8 cellular contexts compared by ENCODE assay signal in the genomic region with DNA sequence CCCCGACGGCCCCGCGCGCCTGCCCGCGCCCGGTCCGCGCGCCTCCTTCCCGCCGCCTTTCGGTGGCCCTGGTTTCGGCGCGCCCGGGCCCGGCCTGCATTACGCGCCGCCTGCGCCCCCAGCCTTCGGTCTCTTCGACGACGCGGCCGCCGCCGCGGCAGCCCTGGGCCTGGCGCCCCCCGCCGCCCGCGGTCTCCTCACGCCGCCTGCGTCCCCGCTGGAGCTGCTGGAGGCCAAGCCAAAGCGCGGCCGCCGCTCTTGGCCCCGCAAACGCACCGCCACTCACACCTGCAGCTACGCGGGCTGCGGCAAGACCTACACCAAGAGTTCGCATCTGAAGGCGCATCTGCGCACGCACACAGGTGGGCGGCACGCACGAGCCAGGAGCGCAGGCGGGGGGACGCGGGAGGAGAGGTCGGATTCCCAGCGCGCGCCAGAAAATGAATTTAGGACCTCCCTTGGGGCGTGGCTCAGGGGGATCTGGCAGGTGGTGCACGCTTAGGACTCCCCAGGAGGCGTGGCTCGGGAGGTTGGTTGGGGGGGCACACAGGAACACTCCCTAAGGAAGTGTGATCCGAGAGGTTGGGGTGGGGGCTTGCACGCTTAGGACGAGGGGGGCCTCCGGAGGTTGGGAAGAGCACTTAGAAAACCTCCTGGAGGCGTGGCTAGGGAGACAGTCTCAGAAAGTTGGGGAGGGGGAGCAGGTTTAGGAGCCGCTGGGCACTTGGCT. TPM values are rescaled to one million over a fixed set of nuclear protein-coding genes. Genes with fewer than 3 reads are reported as not detected.
A peak's percentile ranks its signal among the peaks of the same experiment; 100 is the strongest.
DNase-seq lines count a peak whose midpoint lies in the region; ATAC-seq and TF ChIP-seq lines count a peak whose summit lies in the region.

No MANE protein-coding gene starts in this region.

- H3K36me3 ChIP-seq in OCI-LY1 (ENCODE audit: insufficient read depth, low read length) (no peaks in the 10 kb centered on the region), body of pancreas (replicated peaks in 1 of 2; ENCODE audit: insufficient read depth in 1 of 2, low read depth in 2 of 2) (no peaks in the 10 kb centered on the region)

- no peaks in the 10 kb centered on the region for H3F3A ChIP-seq in OCI-LY1 (ENCODE audit: insufficient read depth, low read length)

- ATAC-seq in body of pancreas = no peak
- ATAC-seq in HG03378 (IDR thresholded peaks at IDR 0.05; ENCODE audit: unreplicated experiment) = no peak
- ATAC-seq in GM21526 (IDR thresholded peaks at IDR 0.05; ENCODE audit: low FRiP score, unreplicated experiment) = no peak
- no peak for ATAC-seq in HG02759 (IDR thresholded peaks at IDR 0.05; ENCODE audit: unreplicated experiment)

- H3K9me3 ChIP-seq in OCI-LY1 (ENCODE audit: low read length) (no peaks in the 10 kb centered on the region), body of pancreas (no peaks in the 10 kb centered on the region)

- H3K9me2 ChIP-seq in OCI-LY1 (ENCODE audit: low read depth, low read length) = no peaks in the 10 kb centered on the region

- intact Hi-C loops in body of pancreas (cut with DNase I) = no loop called here

- TF ChIP-seq CTCF in GM12864 (IDR thresholded peaks at IDR 0.05; ENCODE audit: low read depth, low read length, missing control alignments) (no peak), OCI-LY1 (IDR thresholded peaks at IDR 0.05; ENCODE audit: low read length) (no peak), body of pancreas (IDR thresholded peaks at IDR 0.05) (no peak)

- H2AFZ ChIP-seq in OCI-LY1 (ENCODE audit: low read length) = no peak overlapping the region

- H3K27me3 ChIP-seq in OCI-LY1 (ENCODE audit: insufficient read depth, low read length) (peaks cover 18% of the 10 kb centered on the region), body of pancreas (no peaks in the 10 kb centered on the region), layer of hippocampus (ENCODE audit: control insufficient read depth, insufficient read depth, low read length) (peaks cover 9% of the 10 kb centered on the region)

- H4K20me1 ChIP-seq in OCI-LY1 (ENCODE audit: insufficient read depth, low read length) = no peaks in the 10 kb centered on the region

- TF ChIP-seq POLR2A in body of pancreas (IDR thresholded peaks at IDR 0.05) = no peak

- H3K9ac ChIP-seq in OCI-LY1 (ENCODE audit: low read length) = no peak overlapping the region

- DNase-seq in GM12864 (ENCODE audit: low read depth) (no peak), body of pancreas (peak in 2 of 4 donors; percentile 22 to 26)
- peak; percentile 52 for DNase-seq in stimulated activated CD8-positive, alpha-beta memory T cell treated with anti-CD3 and anti-CD28 coated beads, Interleukin-4, amount 100 ng/mL, for 48 hours

- peak overlapping the region; percentile 26; the same call in 1 of the 2 replicates for H3K4me2 ChIP-seq in OCI-LY1 (ENCODE audit: low read length)

- WGBS in body of pancreas, 2 donors = 17 to 64% methylated on average over 9 to 75 of the region's 76 CpGs

- H3K4me1 ChIP-seq in OCI-LY1 (ENCODE audit: insufficient read depth, low read length, severe bottlenecking) (peaks cover 15% of the 10 kb centered on the region), body of pancreas (peaks cover 18% of the 10 kb centered on the region)

- H3K27ac ChIP-seq in OCI-LY1 (ENCODE audit: low read depth, low read length, poor library complexity, severe bottlenecking) = no peak overlapping the region
- H3K27ac ChIP-seq in body of pancreas = peak overlapping the region in 3 of 4 donors; percentile 44 to 80 (median 51)
- H3K27ac ChIP-seq in layer of hippocampus (ENCODE audit: low read depth, low read length) = peak overlapping the region; percentile 57

- no peaks in the 10 kb centered on the region for H3K79me2 ChIP-seq in OCI-LY1 (ENCODE audit: insufficient read depth, low read length)

- peak overlapping the region; percentile 63 for H3K4me3 ChIP-seq in GM12864 (ENCODE audit: low read depth, low read length)
- no peak overlapping the region for H3K4me3 ChIP-seq in OCI-LY1 (ENCODE audit: low read depth, low read length, poor library complexity, severe bottlenecking)
- no peak overlapping the region for H3K4me3 ChIP-seq in body of pancreas

RNA-seq across cellular contexts. Expression of gene KLF2, which starts 1.2 kb away (rescaled TPM):
- total RNA-seq in body of pancreas = 10 to 100 TPM; 13.2 to 42.2 TPM
